ENCODE assay signal across 20 cellular contexts in the genomic region with DNA sequence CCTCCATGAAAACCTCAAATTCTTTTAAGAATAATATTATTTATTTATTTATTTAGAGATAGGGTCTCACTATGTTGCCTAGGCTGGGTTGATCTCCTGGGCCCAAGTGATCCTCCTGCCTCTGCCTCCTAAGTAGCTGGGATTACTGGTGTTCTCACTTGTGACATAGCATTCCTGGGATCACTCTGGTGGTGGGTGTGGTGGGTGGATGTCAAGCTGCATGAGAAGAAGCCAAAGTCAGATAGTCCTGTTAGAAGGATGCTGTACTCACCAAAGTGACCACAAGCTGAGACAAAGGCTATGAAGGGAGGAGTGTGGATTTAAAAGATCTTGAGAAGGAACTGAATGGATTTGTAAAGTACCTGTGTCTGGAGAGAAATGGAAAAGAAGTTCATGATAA.
"Had no signal": no experiment of that assay in that cellular context is flagged by ENCODE, and none has a peak within 500 bp of the region (broad histone marks: within the 10 kb centered on the region; RNA-seq: fewer than 3 reads in every experiment).

No MANE protein-coding gene starts in this region.

- FAIRE-seq: HepG2 had no signal

- ATAC-seq: HepG2, Panc1, Right ventricle myocardium inferior, SK-N-SH treated with all-trans-retinoic acid at 6 μM for 48 hours had no signal

- DNase-seq: IMR-90, Kasumi-1, MM.1S, NCI-H1092 treated with DMSO at 0.1 percent for 48 hours, NCI-H1436, NCI-H187, NCI-H2081 treated with DMSO at 0.1 percent for 48 hours, NCI-H2171, NCI-H226, NCI-H446, NCI-H510A, NCI-H524 treated with DMSO at 0.1 percent for 48 hours, NCI-H774, SHP77 treated with DMSO at 0.1 percent for 48 hours, SJCRH30 had no signal

- H3K36me3 ChIP-seq: SJCRH30 had no signal

- H3K4me2 ChIP-seq: KMS-11 had no signal

- H3K27ac ChIP-seq: KMS-11, SJCRH30 had no signal

- H3K4me3 ChIP-seq: SJCRH30 had no signal

- H3K4me1 ChIP-seq: SJCRH30 had no signal

- H3K9me3 ChIP-seq: SJCRH30 had no signal

- H3K9ac ChIP-seq: KMS-11 had no signal
